2 cellular contexts compared by ENCODE assay signal in the genomic region with DNA sequence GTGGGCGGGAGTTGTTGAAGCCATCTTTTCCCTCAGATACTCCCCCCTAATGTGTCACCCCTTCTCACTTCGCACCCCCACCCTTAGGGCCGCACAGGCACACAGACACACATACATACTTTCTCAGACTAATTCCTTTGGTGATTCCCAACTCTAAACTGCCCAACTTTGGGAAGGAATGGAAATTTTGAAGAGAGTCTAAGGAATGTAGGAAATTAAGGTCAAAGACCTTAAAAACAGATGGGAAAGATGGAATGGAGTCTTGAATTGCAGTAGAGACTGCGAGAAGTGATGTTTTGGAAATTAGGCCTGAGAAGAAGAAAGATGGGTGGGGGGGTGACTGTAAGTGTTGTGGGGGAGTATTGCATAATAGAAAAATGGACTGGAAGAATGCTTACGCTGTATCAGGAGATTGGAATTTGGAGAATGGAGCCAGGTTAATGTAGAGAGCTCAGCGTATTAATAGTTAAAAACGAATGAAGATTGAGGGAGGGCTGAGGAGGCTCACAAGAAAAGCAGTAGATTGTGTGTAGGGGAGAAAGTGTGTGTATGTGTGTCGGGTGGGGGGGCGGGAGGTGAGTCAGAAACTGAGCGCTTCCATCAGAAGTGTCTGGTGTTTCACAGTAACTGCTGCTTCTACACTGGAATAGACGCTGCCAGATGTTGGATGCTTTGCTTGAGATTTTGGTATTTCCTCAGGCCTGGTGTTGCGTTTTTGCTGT.
A peak's percentile ranks its signal among the peaks of the same experiment; 100 is the strongest.
TF ChIP-seq lines count a peak whose summit lies in the region.

No MANE protein-coding gene starts in this region.

TF ChIP-seq in GM12878, 131 proteins besides CTCF, POLR2A, EP300 and RAD21:
- TF ChIP-seq, protein P1, sequence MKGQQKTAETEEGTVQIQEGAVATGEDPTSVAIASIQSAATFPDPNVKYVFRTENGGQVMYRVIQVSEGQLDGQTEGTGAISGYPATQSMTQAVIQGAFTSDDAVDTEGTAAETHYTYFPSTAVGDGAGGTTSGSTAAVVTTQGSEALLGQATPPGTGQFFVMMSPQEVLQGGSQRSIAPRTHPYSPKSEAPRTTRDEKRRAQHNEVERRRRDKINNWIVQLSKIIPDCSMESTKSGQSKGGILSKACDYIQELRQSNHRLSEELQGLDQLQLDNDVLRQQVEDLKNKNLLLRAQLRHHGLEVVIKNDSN (IDR thresholded peaks at IDR 0.05; ENCODE audit: borderline replicate concordance, extremely low read length, insufficient read depth, low read depth, low read length): no peak
- no peak for TF ChIP-seq DPF2 (IDR thresholded peaks at IDR 0.05)
- TF ChIP-seq, protein P2, sequence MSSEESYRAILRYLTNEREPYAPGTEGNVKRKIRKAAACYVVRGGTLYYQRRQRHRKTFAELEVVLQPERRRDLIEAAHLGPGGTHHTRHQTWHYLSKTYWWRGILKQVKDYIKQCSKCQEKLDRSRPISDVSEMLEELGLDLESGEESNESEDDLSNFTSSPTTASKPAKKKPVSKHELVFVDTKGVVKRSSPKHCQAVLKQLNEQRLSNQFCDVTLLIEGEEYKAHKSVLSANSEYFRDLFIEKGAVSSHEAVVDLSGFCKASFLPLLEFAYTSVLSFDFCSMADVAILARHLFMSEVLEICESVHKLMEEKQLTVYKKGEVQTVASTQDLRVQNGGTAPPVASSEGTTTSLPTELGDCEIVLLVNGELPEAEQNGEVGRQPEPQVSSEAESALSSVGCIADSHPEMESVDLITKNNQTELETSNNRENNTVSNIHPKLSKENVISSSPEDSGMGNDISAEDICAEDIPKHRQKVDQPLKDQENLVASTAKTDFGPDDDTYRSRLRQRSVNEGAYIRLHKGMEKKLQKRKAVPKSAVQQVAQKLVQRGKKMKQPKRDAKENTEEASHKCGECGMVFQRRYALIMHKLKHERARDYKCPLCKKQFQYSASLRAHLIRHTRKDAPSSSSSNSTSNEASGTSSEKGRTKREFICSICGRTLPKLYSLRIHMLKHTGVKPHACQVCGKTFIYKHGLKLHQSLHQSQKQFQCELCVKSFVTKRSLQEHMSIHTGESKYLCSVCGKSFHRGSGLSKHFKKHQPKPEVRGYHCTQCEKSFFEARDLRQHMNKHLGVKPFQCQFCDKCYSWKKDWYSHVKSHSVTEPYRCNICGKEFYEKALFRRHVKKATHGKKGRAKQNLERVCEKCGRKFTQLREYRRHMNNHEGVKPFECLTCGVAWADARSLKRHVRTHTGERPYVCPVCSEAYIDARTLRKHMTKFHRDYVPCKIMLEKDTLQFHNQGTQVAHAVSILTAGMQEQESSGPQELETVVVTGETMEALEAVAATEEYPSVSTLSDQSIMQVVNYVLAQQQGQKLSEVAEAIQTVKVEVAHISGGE (CRISPR knock-in tag; IDR thresholded peaks at IDR 0.05): no peak
- TF ChIP-seq SREBF1 (IDR thresholded peaks at IDR 0.05; ENCODE audit: low read length): no peak
- TF ChIP-seq NR2F1 (conservative IDR thresholded peaks at IDR 0.05): no peak
- TF ChIP-seq BRCA1 (IDR thresholded peaks at IDR 0.05; ENCODE audit: low read depth, low read length): no peak
- no peak for TF ChIP-seq POLR2AphosphoS5 (IDR thresholded peaks at IDR 0.05; ENCODE audit: low read length)
- TF ChIP-seq ESRRA (IDR thresholded peaks at IDR 0.05; ENCODE audit: low read length): no peak
- TF ChIP-seq FOS (IDR thresholded peaks at IDR 0.05; ENCODE audit: borderline replicate concordance, extremely low read depth, insufficient read length): no peak
- TF ChIP-seq FOXK2 (IDR thresholded peaks at IDR 0.05): no peak

TF ChIP-seq in liver, 16 proteins besides CTCF, POLR2A, EP300 and RAD21:
- TF ChIP-seq, protein P3, sequence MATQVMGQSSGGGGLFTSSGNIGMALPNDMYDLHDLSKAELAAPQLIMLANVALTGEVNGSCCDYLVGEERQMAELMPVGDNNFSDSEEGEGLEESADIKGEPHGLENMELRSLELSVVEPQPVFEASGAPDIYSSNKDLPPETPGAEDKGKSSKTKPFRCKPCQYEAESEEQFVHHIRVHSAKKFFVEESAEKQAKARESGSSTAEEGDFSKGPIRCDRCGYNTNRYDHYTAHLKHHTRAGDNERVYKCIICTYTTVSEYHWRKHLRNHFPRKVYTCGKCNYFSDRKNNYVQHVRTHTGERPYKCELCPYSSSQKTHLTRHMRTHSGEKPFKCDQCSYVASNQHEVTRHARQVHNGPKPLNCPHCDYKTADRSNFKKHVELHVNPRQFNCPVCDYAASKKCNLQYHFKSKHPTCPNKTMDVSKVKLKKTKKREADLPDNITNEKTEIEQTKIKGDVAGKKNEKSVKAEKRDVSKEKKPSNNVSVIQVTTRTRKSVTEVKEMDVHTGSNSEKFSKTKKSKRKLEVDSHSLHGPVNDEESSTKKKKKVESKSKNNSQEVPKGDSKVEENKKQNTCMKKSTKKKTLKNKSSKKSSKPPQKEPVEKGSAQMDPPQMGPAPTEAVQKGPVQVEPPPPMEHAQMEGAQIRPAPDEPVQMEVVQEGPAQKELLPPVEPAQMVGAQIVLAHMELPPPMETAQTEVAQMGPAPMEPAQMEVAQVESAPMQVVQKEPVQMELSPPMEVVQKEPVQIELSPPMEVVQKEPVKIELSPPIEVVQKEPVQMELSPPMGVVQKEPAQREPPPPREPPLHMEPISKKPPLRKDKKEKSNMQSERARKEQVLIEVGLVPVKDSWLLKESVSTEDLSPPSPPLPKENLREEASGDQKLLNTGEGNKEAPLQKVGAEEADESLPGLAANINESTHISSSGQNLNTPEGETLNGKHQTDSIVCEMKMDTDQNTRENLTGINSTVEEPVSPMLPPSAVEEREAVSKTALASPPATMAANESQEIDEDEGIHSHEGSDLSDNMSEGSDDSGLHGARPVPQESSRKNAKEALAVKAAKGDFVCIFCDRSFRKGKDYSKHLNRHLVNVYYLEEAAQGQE (IDR thresholded peaks at IDR 0.05): peak; percentile 92
- peak in 1 of 2 donors; percentile 36 for TF ChIP-seq RXRA (IDR thresholded peaks at IDR 0.05)
- TF ChIP-seq GABPA (IDR thresholded peaks at IDR 0.05 in 1 of 2, conservative IDR thresholded peaks at IDR 0.05 in 1 of 2): no peak
TF ChIP-seq in liver: peak in this region for 2.
